ENCODE assay signal across 8 cellular contexts in the genomic region with DNA sequence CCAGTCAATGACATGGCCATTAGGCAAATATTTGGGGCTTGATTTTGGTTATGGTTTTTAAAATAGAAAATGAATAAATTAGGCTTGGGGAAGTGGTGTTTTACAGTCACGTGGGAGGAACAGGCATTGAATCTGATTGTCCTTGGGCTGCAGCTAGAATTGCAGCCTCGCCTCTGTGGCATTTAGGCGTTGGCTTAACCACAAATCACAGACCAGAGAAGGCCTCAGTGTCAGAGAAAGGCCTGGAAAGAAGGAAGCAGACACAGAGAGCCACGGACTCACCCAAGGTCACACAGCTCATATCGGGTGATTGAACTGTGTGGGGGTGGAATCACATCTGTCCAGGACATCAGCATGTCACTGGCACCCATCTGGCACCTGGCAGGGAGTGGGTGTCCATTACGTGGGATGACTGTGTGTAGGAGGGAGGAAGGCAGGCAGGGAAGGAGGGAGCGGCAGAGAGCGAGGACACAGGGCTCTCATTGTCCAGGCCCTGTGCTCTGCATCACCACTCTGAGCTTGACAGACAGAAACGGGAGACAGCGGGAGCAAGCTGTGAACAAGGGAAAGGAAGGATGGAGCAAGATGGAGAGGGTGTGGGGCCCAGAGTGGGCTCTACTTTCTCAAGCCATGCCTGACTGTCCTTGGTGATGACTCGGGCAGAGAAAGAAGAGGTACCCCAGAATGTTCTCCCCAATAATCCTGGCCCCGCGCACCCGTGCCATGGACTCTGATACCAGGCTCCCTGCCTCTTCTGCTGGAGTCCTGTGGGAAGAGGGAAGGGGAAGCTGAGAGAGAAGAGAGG.
DNase-seq lines count a peak whose midpoint lies in the region; ATAC-seq and TF ChIP-seq lines count a peak whose summit lies in the region.

No MANE protein-coding gene starts in this region.

- no peak overlapping the region; a peak in 1 of 4 replicates for H3K4me3 ChIP-seq in Panc1 (ENCODE audit: low read depth in 2 of 2, low read length in 2 of 2)
- H3K4me3 ChIP-seq in fibroblast of the aortic adventitia (ENCODE audit: low read depth, low read length): no peak overlapping the region
- H3K4me3 ChIP-seq in skeletal muscle cell (ENCODE audit: low read depth, low read length): no peak overlapping the region

- CTCF ChIA-PET in Panc1 (lab: Charles Lee): interaction anchor here (1.2 kb wide), 1 partner anchor 189 kb away, joined by 3 read pairs; no protein-coding TSS in a partner anchor

- no TSS peak for BruUV-seq in Panc1 (replicated peaks; lab: Mats Ljungman, UMichigan)

- intact Hi-C loops in Panc1 (cut with micrococcal nuclease; ENCODE audit: unreplicated experiment): loop anchor here (10.0 kb wide), 1 partner anchor 187 kb away; a partner anchor contains a TSS

- in situ Hi-C loops in Panc1 (cut with HindIII; ENCODE audit: low pct_unique_long_range_greater_than_20kb, low sequenced_read_pairs): no loop called here

- POLR2A ChIA-PET in Panc1 (lab: Charles Lee): no interaction called here

- peaks cover 27% of the 10 kb centered on the region for H3K4me1 ChIP-seq in Panc1 (ENCODE audit: control insufficient read depth, insufficient read depth, low read length)

- no peaks in the 10 kb centered on the region for H3K9me3 ChIP-seq in Panc1 (ENCODE audit: control insufficient read depth, insufficient read depth, low read depth, low read length)

- H3K36me3 ChIP-seq in Panc1 (ENCODE audit: control insufficient read depth, insufficient read depth, low read length): no peaks in the 10 kb centered on the region

- peak overlapping the region; percentile 36 for H3K27ac ChIP-seq in Panc1 (ENCODE audit: low read length)

- no peaks in the 10 kb centered on the region for H3K27me3 ChIP-seq in Panc1 (ENCODE audit: control insufficient read depth, insufficient read depth, low read length)

- no peak for TF ChIP-seq CTCF in Panc1 (IDR thresholded peaks at IDR 0.05)
- TF ChIP-seq CTCF in fibroblast of the aortic adventitia (IDR thresholded peaks at IDR 0.05; ENCODE audit: insufficient read depth, low read length): no peak

- ATAC-seq in GM21576 (IDR thresholded peaks at IDR 0.05; ENCODE audit: unreplicated experiment): peak; percentile 32
- ATAC-seq in Panc1: peak; percentile 41
- ATAC-seq in HG03159 (IDR thresholded peaks at IDR 0.05; ENCODE audit: unreplicated experiment): no peak
- ATAC-seq in GM18520 (IDR thresholded peaks at IDR 0.05; ENCODE audit: unreplicated experiment): no peak

- no peak for DNase-seq in Panc1 (ENCODE audit: low read depth, low spot score)
- peak; percentile 72 for DNase-seq in fibroblast of the aortic adventitia (ENCODE audit: low read depth)
- DNase-seq in skeletal muscle cell (ENCODE audit: low read depth): peak; percentile 27
- no peak for DNase-seq in NCI-H1092 treated with DMSO at 0.1 percent for 48 hours (lab: John Stamatoyannopoulos, UW)
- no peak for DNase-seq in Kasumi-1 (lab: John Stamatoyannopoulos, UW)

Comparison
In these comparisons a context has a peak if more than half of its experiments do, and no peak if none do; other contexts are left out.
1. ATAC-seq: peak in GM21576 (single experiment) and Panc1 (single experiment); none in HG03159 (single experiment) and GM18520 (single experiment).
2. DNase-seq: peak in fibroblast of the aortic adventitia (single experiment) and skeletal muscle cell (single experiment); none in Panc1 (single experiment), NCI-H1092 treated with DMSO at 0.1 percent for 48 hours (single experiment) and Kasumi-1 (0 of 2).